ENCODE assay signal across 8 cellular contexts in the genomic region with DNA sequence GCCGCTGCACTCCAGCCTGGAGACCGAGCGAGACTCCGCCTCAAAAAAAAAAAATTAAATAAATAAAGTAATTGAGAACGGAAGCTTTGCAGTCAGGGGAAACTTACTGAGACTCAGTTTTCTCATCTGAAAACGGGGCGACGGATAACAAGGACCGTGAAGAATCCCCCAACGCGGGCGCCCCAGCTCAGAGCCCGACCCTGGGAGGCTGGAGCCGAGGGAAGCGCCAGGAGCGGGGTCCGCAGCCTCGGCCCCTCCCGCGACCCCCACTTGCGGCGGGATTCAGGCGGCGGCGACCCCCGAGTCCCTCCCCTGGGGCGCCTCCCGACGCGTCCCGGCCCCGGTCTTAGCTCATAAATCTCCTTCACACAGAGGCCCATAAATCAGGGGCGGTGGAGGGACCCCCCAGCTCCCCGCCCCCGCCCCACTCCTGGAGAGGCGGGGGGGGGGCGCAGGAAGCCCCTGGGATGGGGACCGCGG. TPM values are rescaled to one million over a fixed set of nuclear protein-coding genes. Genes with fewer than 3 reads are reported as not detected.
A peak's percentile ranks its signal among the peaks of the same experiment; 100 is the strongest.
DNase-seq lines count a peak whose midpoint lies in the region; ATAC-seq and TF ChIP-seq lines count a peak whose summit lies in the region.

No MANE protein-coding gene starts in this region.

- no peak overlapping the region for H2AFZ ChIP-seq in Karpas-422 (ENCODE audit: low read length)

- no peaks in the 10 kb centered on the region for H3K9me3 ChIP-seq in Panc1 (ENCODE audit: control insufficient read depth, insufficient read depth, low read depth, low read length)
- no peaks in the 10 kb centered on the region for H3K9me3 ChIP-seq in esophagus (ENCODE audit: control insufficient read depth in 2 of 2, insufficient read depth in 1 of 2, low read depth in 1 of 2, low read length in 1 of 2)
- no peaks in the 10 kb centered on the region for H3K9me3 ChIP-seq in Karpas-422 (ENCODE audit: low read length)

- no peak overlapping the region for H3K4me2 ChIP-seq in Karpas-422 (ENCODE audit: low read depth, low read length, poor library complexity, severe bottlenecking)

- ATAC-seq in Panc1 (no peak), GM19455 (IDR thresholded peaks at IDR 0.05; ENCODE audit: unreplicated experiment) (no peak)

- H3K4me3 ChIP-seq in Panc1 (ENCODE audit: low read depth in 2 of 2, low read length in 2 of 2) (peak overlapping the region; percentile 55 to 76), esophagus (ENCODE audit: low read depth in 1 of 2, low read length in 2 of 2) (peak overlapping the region; percentile 27 to 45), Karpas-422 (ENCODE audit: low read length) (no peak overlapping the region)

- no peak for DNase-seq in Calu3
- DNase-seq in Panc1 (ENCODE audit: low read depth, low spot score): no peak
- DNase-seq in osteocyte (ENCODE audit: extremely low spot score, unreplicated experiment): no peak
- no peak for DNase-seq in Karpas-422
- no peak for DNase-seq in stimulated activated CD4-positive, alpha-beta T cell treated with anti-CD3 and anti-CD28 coated beads, Interleukin-15, amount 100 ng/mL, for 24 hours
- DNase-seq in C1 segment of cervical spinal cord (lab: John Stamatoyannopoulos, UW): no peak

- H3K27me3 ChIP-seq in Panc1 (ENCODE audit: control insufficient read depth, insufficient read depth, low read length) (no peaks in the 10 kb centered on the region), esophagus (ENCODE audit: control insufficient read depth in 1 of 2, insufficient read depth in 2 of 2, low read length in 2 of 2) (no peaks in the 10 kb centered on the region), Karpas-422 (ENCODE audit: low read length) (no peaks in the 10 kb centered on the region)

- H3K36me3 Mint-ChIP-seq in Calu3 (ENCODE audit: insufficient read depth, unreplicated experiment) (peaks cover 10% of the 10 kb centered on the region), osteocyte (ENCODE audit: unreplicated experiment) (no peaks in the 10 kb centered on the region)

- H3K36me3 ChIP-seq in Panc1 (ENCODE audit: control insufficient read depth, insufficient read depth, low read length): no peaks in the 10 kb centered on the region
- H3K36me3 ChIP-seq in esophagus (ENCODE audit: control insufficient read depth in 2 of 2, insufficient read depth in 2 of 2, low read length in 1 of 2): no peaks in the 10 kb centered on the region
- no peaks in the 10 kb centered on the region for H3K36me3 ChIP-seq in Karpas-422 (ENCODE audit: insufficient read depth, low read length)

- no peak overlapping the region; the same call in 1 of the 2 replicates for H3K27ac ChIP-seq in Panc1 (ENCODE audit: low read length)
- no peak overlapping the region for H3K27ac ChIP-seq in esophagus (ENCODE audit: low read depth in 2 of 2, low read length in 1 of 2)
- H3K27ac ChIP-seq in Karpas-422 (ENCODE audit: low read length): no peak overlapping the region

- CTCF ChIA-PET in Calu3 (lab: Charles Lee): interaction anchor here (0.6 to 0.9 kb wide), 4 partner anchors 16 to 284 kb away, joined by 3 to 4 read pairs (median 3); no protein-coding TSS in a partner anchor
- CTCF ChIA-PET in Panc1 (lab: Charles Lee): interaction anchor here (0.7 kb wide), 1 partner anchor 256 kb away, joined by 3 read pairs; no protein-coding TSS in a partner anchor

- no peaks in the 10 kb centered on the region for H3K4me1 Mint-ChIP-seq in Calu3 (ENCODE audit: low read depth, unreplicated experiment)
- H3K4me1 Mint-ChIP-seq in osteocyte (ENCODE audit: unreplicated experiment): peaks cover 4% of the 10 kb centered on the region

- H3K9ac ChIP-seq in Karpas-422 (ENCODE audit: low read length): no peak overlapping the region

- 3% methylated on average over 18 to 39 of the region's 39 CpGs for WGBS in esophagus, 2 donors

- no peak overlapping the region for H3K27ac Mint-ChIP-seq in Calu3 (ENCODE audit: unreplicated experiment)
- no peak overlapping the region for H3K27ac Mint-ChIP-seq in osteocyte (ENCODE audit: unreplicated experiment)

- H3K79me2 ChIP-seq in Karpas-422 (ENCODE audit: low read length): no peaks in the 10 kb centered on the region

- no peaks in the 10 kb centered on the region for H3K4me1 ChIP-seq in Panc1 (ENCODE audit: control insufficient read depth, insufficient read depth, low read length)
- H3K4me1 ChIP-seq in esophagus (ENCODE audit: control insufficient read depth in 2 of 2, insufficient read depth in 2 of 2, low read length in 1 of 2): peaks cover 0 to 4% of the 10 kb centered on the region in 2 donors
- H3K4me1 ChIP-seq in Karpas-422 (ENCODE audit: low read length): peaks cover 4% of the 10 kb centered on the region

- H3K9me3 Mint-ChIP-seq in Calu3 (ENCODE audit: low read depth, unreplicated experiment) (no peaks in the 10 kb centered on the region), osteocyte (ENCODE audit: unreplicated experiment) (no peaks in the 10 kb centered on the region)

- TF ChIP-seq CTCF in Calu3 (IDR thresholded peaks at IDR 0.05; ENCODE audit: unreplicated experiment): no peak
- no peak for TF ChIP-seq CTCF in Panc1 (IDR thresholded peaks at IDR 0.05)
- TF ChIP-seq CTCF in osteocyte (IDR thresholded peaks at IDR 0.05): no peak

- no peaks in the 10 kb centered on the region for H4K20me1 ChIP-seq in Karpas-422 (ENCODE audit: insufficient read depth, low read depth, low read length)

- BruUV-seq in Calu3 (replicated peaks; lab: Mats Ljungman, UMichigan) (no TSS peak), Panc1 (replicated peaks; lab: Mats Ljungman, UMichigan) (no TSS peak)

- in situ Hi-C loops in Panc1 (cut with HindIII; ENCODE audit: low pct_unique_long_range_greater_than_20kb, low sequenced_read_pairs): no loop called here

- intact Hi-C loops in Calu3 (cut with micrococcal nuclease; ENCODE audit: unreplicated experiment): loop anchor here (5.0 kb wide), 1 partner anchor 72 kb away; no protein-coding TSS in a partner anchor
- intact Hi-C loops in Panc1 (cut with micrococcal nuclease; ENCODE audit: unreplicated experiment): loop anchor here (5.0 kb wide), 1 partner anchor 62 kb away; no protein-coding TSS in a partner anchor

- H3K27me3 Mint-ChIP-seq in Calu3 (ENCODE audit: unreplicated experiment) (no peaks in the 10 kb centered on the region), osteocyte (ENCODE audit: unreplicated experiment) (no peaks in the 10 kb centered on the region)

- POLR2A ChIA-PET in Panc1 (lab: Charles Lee): interaction anchor here (0.6 to 0.8 kb wide), 3 partner anchors 22 to 1648 kb away, joined by 3 read pairs; no protein-coding TSS in a partner anchor

- H3K9me2 ChIP-seq in Karpas-422 (replicated peaks; ENCODE audit: insufficient read depth, low read length): no peaks in the 10 kb centered on the region

- H3K4me3 Mint-ChIP-seq in Calu3 (ENCODE audit: low read depth, unreplicated experiment) (peak overlapping the region; percentile 52), osteocyte (ENCODE audit: unreplicated experiment) (peak overlapping the region; percentile 81)

RNA-seq across cellular contexts. Expression of a gene that starts 10.3 kb away (rescaled TPM):
- total RNA-seq in Calu3 (2022) (not detected in 2 replicates), Panc1 (2021; ENCODE audit: unreplicated experiment) (0.21 TPM), osteocyte (not detected in 2 replicates)
- not detected for polyA plus RNA-seq in Panc1 (2012; ENCODE audit: insufficient read length)
- not detected for polyA plus RNA-seq in esophagus
- not detected in 2 replicates for total RNA-seq in Karpas-422 (2014; rRNA removed; shearing (Covaris generic); ENCODE audit: low replicate concordance)

RNA-seq across cellular contexts. Expression of a gene that starts 19.5 kb away (rescaled TPM):
- total RNA-seq in Calu3 (2022) (not detected in 2 replicates), Panc1 (2021; ENCODE audit: unreplicated experiment) (not detected), osteocyte (not detected in 2 replicates)
- not detected for polyA plus RNA-seq in Panc1 (2012; ENCODE audit: insufficient read length)
- polyA plus RNA-seq in esophagus: under 1 TPM; 0.04 to 0.08 TPM
- total RNA-seq in Karpas-422 (2014; rRNA removed; shearing (Covaris generic); ENCODE audit: low replicate concordance): not detected in 2 replicates
